ENCODE assay signal across 13 cellular contexts in the genomic region with DNA sequence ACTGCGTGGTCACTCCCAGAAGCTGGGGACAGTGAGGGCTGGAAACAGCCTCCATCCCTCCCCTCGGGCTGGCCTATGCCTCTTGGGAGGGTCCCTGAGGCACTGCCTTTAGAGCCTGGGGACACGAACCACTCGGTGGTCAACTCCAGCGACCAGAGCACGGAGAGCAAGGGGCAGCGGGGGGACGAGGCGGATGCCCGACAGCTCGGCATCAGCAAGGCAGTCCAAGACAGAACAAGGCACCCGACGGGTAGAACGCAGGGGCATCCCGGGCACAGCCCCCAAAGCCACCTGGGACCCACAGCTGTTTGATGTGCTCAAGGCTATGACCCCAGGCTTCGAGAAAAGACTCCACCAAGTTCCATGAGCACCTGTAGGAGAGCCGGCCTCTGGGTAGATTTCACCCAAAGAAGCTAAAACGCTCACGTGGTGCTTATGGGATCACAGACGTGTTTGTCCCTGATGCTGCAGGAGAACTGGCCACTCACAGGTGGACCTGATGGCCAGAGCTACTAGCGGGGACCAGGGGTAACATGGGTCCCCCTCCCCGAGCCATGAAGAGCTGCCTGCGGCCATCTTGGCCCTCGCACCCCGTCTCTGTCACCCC. TPM values are rescaled to one million over a fixed set of nuclear protein-coding genes. Genes with fewer than 3 reads are reported as not detected.
DNase-seq lines count a peak whose midpoint lies in the region; ATAC-seq lines count a peak whose summit lies in the region.
"Had no signal": no experiment of that assay in that cellular context is flagged by ENCODE, and none has a peak within 500 bp of the region (broad histone marks: within the 10 kb centered on the region; RNA-seq: fewer than 3 reads in every experiment).

No MANE protein-coding gene starts in this region.

- in situ Hi-C loops in KBM-7 (cut with MboI; ENCODE audit: low pct_unique_long_range_greater_than_20kb, low sequenced_read_pairs), result no loop called here

- WGBS in thymus, result 65% methylated on average over 25 of the region's 25 CpGs

- no peaks in the 10 kb centered on the region for H3K9me2 ChIP-seq in Karpas-422 (replicated peaks; ENCODE audit: insufficient read depth, low read length)

- ATAC-seq in activated CD4-positive, CD25-positive, alpha-beta regulatory T cell treated with anti-CD3 and anti-CD28 coated beads, Interleukin-2, amount 50 U/mL, for 24 hours, result no peak
- ATAC-seq in HG02973 (IDR thresholded peaks at IDR 0.05; ENCODE audit: unreplicated experiment), result no peak

- H3K27ac ChIP-seq in Karpas-422 (ENCODE audit: low read length), result peak overlapping the region; percentile 89
- H3K27ac ChIP-seq in effector memory CD4-positive, alpha-beta T cell (ENCODE audit: insufficient read depth, low read length, poor library complexity, severe bottlenecking), result peak overlapping the region; percentile 85
- peak overlapping the region; percentile 89 for H3K27ac ChIP-seq in thymus (ENCODE audit: low read depth)
- H3K27ac ChIP-seq: SJCRH30 had no signal

- H3K9me3 Mint-ChIP-seq in activated naive CD4-positive, alpha-beta T cell treated with anti-CD3 and anti-CD28 coated beads for 36 hours, result no peaks in the 10 kb centered on the region

- H3K4me1 Mint-ChIP-seq in activated naive CD4-positive, alpha-beta T cell treated with anti-CD3 and anti-CD28 coated beads for 36 hours (ENCODE audit: low read depth), result peaks cover 81% of the 10 kb centered on the region

- H3K27me3 Mint-ChIP-seq in activated naive CD4-positive, alpha-beta T cell treated with anti-CD3 and anti-CD28 coated beads for 36 hours (ENCODE audit: low read depth), result no peaks in the 10 kb centered on the region

- intact Hi-C loops in activated naive CD4-positive, alpha-beta T cell treated with anti-CD3 and anti-CD28 coated beads for 36 hours (cut with micrococcal nuclease), result loop anchor here (2.0 to 5.0 kb wide), 3 partner anchors 16 to 415 kb away; a partner anchor contains a TSS

- H3K36me3 ChIP-seq in Karpas-422 (ENCODE audit: insufficient read depth, low read length), result no peaks in the 10 kb centered on the region
- peaks cover 9% of the 10 kb centered on the region for H3K36me3 ChIP-seq in effector memory CD4-positive, alpha-beta T cell (ENCODE audit: control insufficient read depth, insufficient read depth, low read length)
- no peaks in the 10 kb centered on the region for H3K36me3 ChIP-seq in thymus (ENCODE audit: control insufficient read depth, insufficient read depth)
- H3K36me3 ChIP-seq: SJCRH30, tibial nerve had no signal

- peak overlapping the region; percentile 84 for H3K4me3 Mint-ChIP-seq in activated naive CD4-positive, alpha-beta T cell treated with anti-CD3 and anti-CD28 coated beads for 36 hours

- peaks cover 32% of the 10 kb centered on the region for H4K20me1 ChIP-seq in Karpas-422 (ENCODE audit: insufficient read depth, low read depth, low read length)

- peak overlapping the region; percentile 93 for H3K27ac Mint-ChIP-seq in activated naive CD4-positive, alpha-beta T cell treated with anti-CD3 and anti-CD28 coated beads for 36 hours

- H3K4me1 ChIP-seq in Karpas-422 (ENCODE audit: low read length) (peaks cover 60% of the 10 kb centered on the region), thymus (ENCODE audit: control insufficient read depth, insufficient read depth, low read length) (peaks cover 15% of the 10 kb centered on the region)
- H3K4me1 ChIP-seq in effector memory CD4-positive, alpha-beta T cell (ENCODE audit: control insufficient read depth, insufficient read depth, low read length, poor library complexity, severe bottlenecking), result peaks cover 66% of the 10 kb centered on the region

- no peaks in the 10 kb centered on the region for H3K36me3 Mint-ChIP-seq in activated naive CD4-positive, alpha-beta T cell treated with anti-CD3 and anti-CD28 coated beads for 36 hours (ENCODE audit: low read depth)

- H2AFZ ChIP-seq in Karpas-422 (ENCODE audit: low read length), result peak overlapping the region; percentile 19; the same call in 1 of the 2 replicates

- CTCF ChIA-PET in activated naive CD4-positive, alpha-beta T cell treated with anti-CD3 and anti-CD28 coated beads for 36 hours (lab: Charles Lee), result interaction anchor here (0.7 to 6.6 kb wide), 8 partner anchors 19 to 300 kb away, joined by 3 to 42 read pairs (median 3); no protein-coding TSS in a partner anchor

- DNase-seq in activated naive CD4-positive, alpha-beta T cell treated with anti-CD3 and anti-CD28 coated beads for 36 hours, result no peak
- DNase-seq in activated naive CD4-positive, alpha-beta T cell treated with anti-CD3 and anti-CD28 coated beads, Interleukin-2, amount 50 U/mL, for 16 hours, result no peak
- DNase-seq in Karpas-422 (no peak), KBM-7 (no peak)
- no peak for DNase-seq in effector memory CD4-positive, alpha-beta T cell
- DNase-seq: erythroblast, occipital lobe, SJCRH30 had no signal

- H3K9me3 ChIP-seq in Karpas-422 (ENCODE audit: low read length), result no peaks in the 10 kb centered on the region
- no peaks in the 10 kb centered on the region for H3K9me3 ChIP-seq in effector memory CD4-positive, alpha-beta T cell (ENCODE audit: control insufficient read depth, low read length)
- peaks cover 1% of the 10 kb centered on the region for H3K9me3 ChIP-seq in thymus (ENCODE audit: control insufficient read depth)
- H3K9me3 ChIP-seq: SJCRH30, tibial nerve had no signal

- H3K79me2 ChIP-seq in Karpas-422 (ENCODE audit: low read length), result no peaks in the 10 kb centered on the region

- peak overlapping the region; percentile 83 for H3K9ac ChIP-seq in Karpas-422 (ENCODE audit: low read length)

- H3K4me3 ChIP-seq in Karpas-422 (ENCODE audit: low read length), result peak overlapping the region; percentile 79
- peak overlapping the region; percentile 87 for H3K4me3 ChIP-seq in effector memory CD4-positive, alpha-beta T cell (ENCODE audit: insufficient read depth, low read depth, low read length, poor library complexity, severe bottlenecking)
- H3K4me3 ChIP-seq in thymus (ENCODE audit: low read length), result peak overlapping the region; percentile 59
- H3K4me3 ChIP-seq: SJCRH30 had no signal

- H3K4me2 ChIP-seq in Karpas-422 (ENCODE audit: low read depth, low read length, poor library complexity, severe bottlenecking), result peak overlapping the region; percentile 91

- H3K27me3 ChIP-seq in Karpas-422 (ENCODE audit: low read length) (no peaks in the 10 kb centered on the region), thymus (ENCODE audit: control insufficient read depth, insufficient read depth) (no peaks in the 10 kb centered on the region)
- H3K27me3 ChIP-seq in effector memory CD4-positive, alpha-beta T cell (replicated peaks; ENCODE audit: control insufficient read depth, insufficient read depth, low read length, poor library complexity, severe bottlenecking), result no peaks in the 10 kb centered on the region
- H3K27me3 ChIP-seq: tibial nerve had no signal

RNA-seq across cellular contexts. Expression of a gene that starts 0.5 kb away (rescaled TPM):
- total RNA-seq in activated naive CD4-positive, alpha-beta T cell treated with anti-CD3 and anti-CD28 coated beads for 36 hours, result 10 to 100 TPM; 42.4 to 42.9 TPM
- total RNA-seq in Karpas-422 (2014; rRNA removed; shearing (Covaris generic); ENCODE audit: low replicate concordance), result 46.9 and 115 TPM in 2 replicates
- polyA plus RNA-seq in thymus, result 138 TPM

RNA-seq across cellular contexts. Expression of a gene that starts 13.6 kb away (rescaled TPM):
- total RNA-seq in activated naive CD4-positive, alpha-beta T cell treated with anti-CD3 and anti-CD28 coated beads for 36 hours, result not detected
- total RNA-seq in Karpas-422 (2014; rRNA removed; shearing (Covaris generic); ENCODE audit: low replicate concordance), result 0.36 TPM in 1 of 2 replicates, not detected in the other
- polyA plus RNA-seq in thymus, result 13.4 TPM
- total RNA-seq: HT1080, tibial nerve had no signal

RNA-seq across cellular contexts. Expression of a gene that starts 17.6 kb away (rescaled TPM):
- not detected for total RNA-seq in activated naive CD4-positive, alpha-beta T cell treated with anti-CD3 and anti-CD28 coated beads for 36 hours
- 0.29 TPM in 1 of 2 replicates, not detected in the other for total RNA-seq in Karpas-422 (2014; rRNA removed; shearing (Covaris generic); ENCODE audit: low replicate concordance)
- polyA plus RNA-seq in thymus, result 9.8 TPM
- total RNA-seq: HT1080, occipital lobe had no signal

RNA-seq across cellular contexts. Expression of a gene that starts 39.3 kb away (rescaled TPM):
- total RNA-seq in activated naive CD4-positive, alpha-beta T cell treated with anti-CD3 and anti-CD28 coated beads for 36 hours, result under 1 TPM; 0.07 to 0.12 TPM
- not detected in 2 replicates for total RNA-seq in Karpas-422 (2014; rRNA removed; shearing (Covaris generic); ENCODE audit: low replicate concordance)
- polyA plus RNA-seq in thymus, result 0.18 TPM
- total RNA-seq: HT1080, occipital lobe, tibial nerve had no signal
